In the genomic region with DNA sequence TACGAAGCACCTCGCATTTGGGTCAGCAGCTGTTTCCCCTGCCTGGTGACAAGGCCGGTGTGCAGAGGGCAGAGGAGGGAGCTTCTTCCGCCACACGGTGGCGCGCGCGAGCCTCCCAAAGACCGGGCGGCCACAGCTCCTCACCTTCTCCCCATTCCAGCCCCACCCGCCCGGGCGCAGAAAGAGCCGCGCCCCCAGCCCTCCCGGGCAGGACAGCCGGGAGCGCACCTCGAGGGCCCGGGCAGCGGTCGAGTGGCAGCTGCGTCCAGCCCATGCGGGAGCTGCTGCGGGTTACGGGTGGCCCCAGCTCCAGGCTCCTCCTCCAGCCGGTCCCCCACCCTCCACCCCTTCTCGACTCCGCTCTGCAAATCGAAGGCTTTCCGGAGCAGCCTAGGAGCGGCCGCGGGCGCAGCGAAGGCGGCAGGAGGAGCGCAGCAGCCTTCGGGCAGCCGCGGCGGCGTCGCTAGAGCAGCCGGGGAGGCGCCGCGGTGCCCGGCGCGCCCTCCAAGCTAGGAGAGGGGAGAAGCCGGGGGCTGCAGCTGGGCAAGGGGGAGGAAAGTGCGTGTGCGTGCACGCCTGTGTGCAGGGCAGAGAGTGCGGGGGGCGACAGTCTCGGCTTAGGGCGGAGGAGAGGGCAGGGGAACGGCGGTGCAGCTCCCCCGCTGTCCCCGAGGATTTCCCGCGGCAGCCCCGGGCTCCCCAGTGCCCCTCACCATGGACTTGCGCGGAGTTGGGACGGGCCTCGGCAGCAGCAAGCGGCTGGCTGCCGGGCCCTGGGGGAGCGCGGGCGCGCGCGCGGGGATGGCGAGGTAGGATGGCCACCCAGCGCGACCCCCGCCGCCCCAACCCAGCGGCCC, we compare ENCODE assay signal across 1 cellular context.
A peak's percentile ranks its signal among the peaks of the same experiment; 100 is the strongest.
TF ChIP-seq lines count a peak whose summit lies in the region.

A gene (plus strand): TSS at position 348 of the 857 bp plus-strand sequence. CDS start 635 bp downstream, outside the sequence.

TF ChIP-seq in HepG2, 621 proteins besides CTCF, POLR2A, EP300 and RAD21 (continued from another document and continues in another):
- TF ChIP-seq, protein P1, sequence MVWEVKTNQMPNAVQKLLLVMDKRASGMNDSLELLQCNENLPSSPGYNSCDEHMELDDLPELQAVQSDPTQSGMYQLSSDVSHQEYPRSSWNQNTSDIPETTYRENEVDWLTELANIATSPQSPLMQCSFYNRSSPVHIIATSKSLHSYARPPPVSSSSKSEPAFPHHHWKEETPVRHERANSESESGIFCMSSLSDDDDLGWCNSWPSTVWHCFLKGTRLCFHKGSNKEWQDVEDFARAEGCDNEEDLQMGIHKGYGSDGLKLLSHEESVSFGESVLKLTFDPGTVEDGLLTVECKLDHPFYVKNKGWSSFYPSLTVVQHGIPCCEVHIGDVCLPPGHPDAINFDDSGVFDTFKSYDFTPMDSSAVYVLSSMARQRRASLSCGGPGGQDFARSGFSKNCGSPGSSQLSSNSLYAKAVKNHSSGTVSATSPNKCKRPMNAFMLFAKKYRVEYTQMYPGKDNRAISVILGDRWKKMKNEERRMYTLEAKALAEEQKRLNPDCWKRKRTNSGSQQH (CRISPR knock-in tag; IDR thresholded peaks at IDR 0.05; ENCODE audit: low read depth) = no peak
- TF ChIP-seq, protein P2, sequence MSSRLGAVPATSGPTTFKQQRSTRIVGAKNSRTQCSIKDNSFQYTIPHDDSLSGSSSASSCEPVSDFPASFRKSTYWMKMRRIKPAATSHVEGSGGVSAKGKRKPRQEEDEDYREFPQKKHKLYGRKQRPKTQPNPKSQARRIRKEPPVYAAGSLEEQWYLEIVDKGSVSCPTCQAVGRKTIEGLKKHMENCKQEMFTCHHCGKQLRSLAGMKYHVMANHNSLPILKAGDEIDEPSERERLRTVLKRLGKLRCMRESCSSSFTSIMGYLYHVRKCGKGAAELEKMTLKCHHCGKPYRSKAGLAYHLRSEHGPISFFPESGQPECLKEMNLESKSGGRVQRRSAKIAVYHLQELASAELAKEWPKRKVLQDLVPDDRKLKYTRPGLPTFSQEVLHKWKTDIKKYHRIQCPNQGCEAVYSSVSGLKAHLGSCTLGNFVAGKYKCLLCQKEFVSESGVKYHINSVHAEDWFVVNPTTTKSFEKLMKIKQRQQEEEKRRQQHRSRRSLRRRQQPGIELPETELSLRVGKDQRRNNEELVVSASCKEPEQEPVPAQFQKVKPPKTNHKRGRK (CRISPR knock-in tag; IDR thresholded peaks at IDR 0.05) = no peak
- TF ChIP-seq, protein P3, sequence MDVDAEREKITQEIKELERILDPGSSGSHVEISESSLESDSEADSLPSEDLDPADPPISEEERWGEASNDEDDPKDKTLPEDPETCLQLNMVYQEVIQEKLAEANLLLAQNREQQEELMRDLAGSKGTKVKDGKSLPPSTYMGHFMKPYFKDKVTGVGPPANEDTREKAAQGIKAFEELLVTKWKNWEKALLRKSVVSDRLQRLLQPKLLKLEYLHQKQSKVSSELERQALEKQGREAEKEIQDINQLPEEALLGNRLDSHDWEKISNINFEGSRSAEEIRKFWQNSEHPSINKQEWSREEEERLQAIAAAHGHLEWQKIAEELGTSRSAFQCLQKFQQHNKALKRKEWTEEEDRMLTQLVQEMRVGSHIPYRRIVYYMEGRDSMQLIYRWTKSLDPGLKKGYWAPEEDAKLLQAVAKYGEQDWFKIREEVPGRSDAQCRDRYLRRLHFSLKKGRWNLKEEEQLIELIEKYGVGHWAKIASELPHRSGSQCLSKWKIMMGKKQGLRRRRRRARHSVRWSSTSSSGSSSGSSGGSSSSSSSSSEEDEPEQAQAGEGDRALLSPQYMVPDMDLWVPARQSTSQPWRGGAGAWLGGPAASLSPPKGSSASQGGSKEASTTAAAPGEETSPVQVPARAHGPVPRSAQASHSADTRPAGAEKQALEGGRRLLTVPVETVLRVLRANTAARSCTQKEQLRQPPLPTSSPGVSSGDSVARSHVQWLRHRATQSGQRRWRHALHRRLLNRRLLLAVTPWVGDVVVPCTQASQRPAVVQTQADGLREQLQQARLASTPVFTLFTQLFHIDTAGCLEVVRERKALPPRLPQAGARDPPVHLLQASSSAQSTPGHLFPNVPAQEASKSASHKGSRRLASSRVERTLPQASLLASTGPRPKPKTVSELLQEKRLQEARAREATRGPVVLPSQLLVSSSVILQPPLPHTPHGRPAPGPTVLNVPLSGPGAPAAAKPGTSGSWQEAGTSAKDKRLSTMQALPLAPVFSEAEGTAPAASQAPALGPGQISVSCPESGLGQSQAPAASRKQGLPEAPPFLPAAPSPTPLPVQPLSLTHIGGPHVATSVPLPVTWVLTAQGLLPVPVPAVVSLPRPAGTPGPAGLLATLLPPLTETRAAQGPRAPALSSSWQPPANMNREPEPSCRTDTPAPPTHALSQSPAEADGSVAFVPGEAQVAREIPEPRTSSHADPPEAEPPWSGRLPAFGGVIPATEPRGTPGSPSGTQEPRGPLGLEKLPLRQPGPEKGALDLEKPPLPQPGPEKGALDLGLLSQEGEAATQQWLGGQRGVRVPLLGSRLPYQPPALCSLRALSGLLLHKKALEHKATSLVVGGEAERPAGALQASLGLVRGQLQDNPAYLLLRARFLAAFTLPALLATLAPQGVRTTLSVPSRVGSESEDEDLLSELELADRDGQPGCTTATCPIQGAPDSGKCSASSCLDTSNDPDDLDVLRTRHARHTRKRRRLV (CRISPR knock-in tag; IDR thresholded peaks at IDR 0.05) = no peak
- TF ChIP-seq KDM3A (CRISPR knock-in tag; IDR thresholded peaks at IDR 0.05; ENCODE audit: low read depth) (peak; percentile 36; the same call in 1 of the 2 replicates), ZNF616 (CRISPR knock-in tag; IDR thresholded peaks at IDR 0.05; ENCODE audit: low read depth) (no peak), ZFAT (CRISPR knock-in tag; conservative IDR thresholded peaks at IDR 0.05) (no peak), MEF2D (CRISPR knock-in tag; IDR thresholded peaks at IDR 0.05) (no peak), RBM39 (IDR thresholded peaks at IDR 0.05; ENCODE audit: low read depth, low read length, poor library complexity, severe bottlenecking) (no peak), ZNF326 (CRISPR knock-in tag; IDR thresholded peaks at IDR 0.05; ENCODE audit: borderline replicate concordance) (no peak), KLF16 (CRISPR knock-in tag; IDR thresholded peaks at IDR 0.05) (no peak), ZNF772 (CRISPR knock-in tag; IDR thresholded peaks at IDR 0.05) (no peak), JUND (CRISPR knock-in tag; IDR thresholded peaks at IDR 0.05) (no peak), KLF9 (CRISPR knock-in tag; IDR thresholded peaks at IDR 0.05; ENCODE audit: low read depth) (no peak), ZNF234 (CRISPR knock-in tag; conservative IDR thresholded peaks at IDR 0.05) (no peak), CHD2 (IDR thresholded peaks at IDR 0.05; ENCODE audit: low read depth, low read length) (no peak), ATF7 (IDR thresholded peaks at IDR 0.05) (no peak), ATF7 (CRISPR knock-in tag; IDR thresholded peaks at IDR 0.05) (no peak), NR2F1 (CRISPR knock-in tag; IDR thresholded peaks at IDR 0.05) (no peak), ZSCAN25 (CRISPR knock-in tag; IDR thresholded peaks at IDR 0.05) (peak; percentile 95), FOXP1 (IDR thresholded peaks at IDR 0.05) (no peak), FOXP1 (CRISPR knock-in tag; IDR thresholded peaks at IDR 0.05) (no peak), ZBTB42 (CRISPR knock-in tag; IDR thresholded peaks at IDR 0.05) (no peak), POLR2AphosphoS2 (IDR thresholded peaks at IDR 0.05; ENCODE audit: low read depth, low read length) (no peak), KLF11 (CRISPR knock-in tag; IDR thresholded peaks at IDR 0.05) (no peak), HNF4G (IDR thresholded peaks at IDR 0.05; ENCODE audit: borderline replicate concordance, low read depth, low read length) (no peak), HNF4G (CRISPR knock-in tag; IDR thresholded peaks at IDR 0.05; ENCODE audit: borderline replicate concordance, low read depth) (no peak), SIX1 (CRISPR knock-in tag; IDR thresholded peaks at IDR 0.05; ENCODE audit: borderline replicate concordance) (no peak), SPEN (CRISPR knock-in tag; IDR thresholded peaks at IDR 0.05; ENCODE audit: low read depth) (no peak), RFXANK (CRISPR knock-in tag; IDR thresholded peaks at IDR 0.05) (no peak), NBN (conservative IDR thresholded peaks at IDR 0.05) (no peak), KMT2A (CRISPR knock-in tag; IDR thresholded peaks at IDR 0.05) (no peak), ZNF160 (CRISPR knock-in tag; IDR thresholded peaks at IDR 0.05) (no peak), ZNF891 (CRISPR knock-in tag; IDR thresholded peaks at IDR 0.05) (peak; percentile 60; the same call in 1 of the 2 replicates), ZNF766 (CRISPR knock-in tag; IDR thresholded peaks at IDR 0.05; ENCODE audit: borderline replicate concordance) (no peak), JARID2 (CRISPR knock-in tag; IDR thresholded peaks at IDR 0.05; ENCODE audit: insufficient replicate concordance) (no peak), HDAC1 (CRISPR knock-in tag; IDR thresholded peaks at IDR 0.05) (no peak; the same call in 1 of the 2 replicates)
- TF ChIP-seq, protein P4, sequence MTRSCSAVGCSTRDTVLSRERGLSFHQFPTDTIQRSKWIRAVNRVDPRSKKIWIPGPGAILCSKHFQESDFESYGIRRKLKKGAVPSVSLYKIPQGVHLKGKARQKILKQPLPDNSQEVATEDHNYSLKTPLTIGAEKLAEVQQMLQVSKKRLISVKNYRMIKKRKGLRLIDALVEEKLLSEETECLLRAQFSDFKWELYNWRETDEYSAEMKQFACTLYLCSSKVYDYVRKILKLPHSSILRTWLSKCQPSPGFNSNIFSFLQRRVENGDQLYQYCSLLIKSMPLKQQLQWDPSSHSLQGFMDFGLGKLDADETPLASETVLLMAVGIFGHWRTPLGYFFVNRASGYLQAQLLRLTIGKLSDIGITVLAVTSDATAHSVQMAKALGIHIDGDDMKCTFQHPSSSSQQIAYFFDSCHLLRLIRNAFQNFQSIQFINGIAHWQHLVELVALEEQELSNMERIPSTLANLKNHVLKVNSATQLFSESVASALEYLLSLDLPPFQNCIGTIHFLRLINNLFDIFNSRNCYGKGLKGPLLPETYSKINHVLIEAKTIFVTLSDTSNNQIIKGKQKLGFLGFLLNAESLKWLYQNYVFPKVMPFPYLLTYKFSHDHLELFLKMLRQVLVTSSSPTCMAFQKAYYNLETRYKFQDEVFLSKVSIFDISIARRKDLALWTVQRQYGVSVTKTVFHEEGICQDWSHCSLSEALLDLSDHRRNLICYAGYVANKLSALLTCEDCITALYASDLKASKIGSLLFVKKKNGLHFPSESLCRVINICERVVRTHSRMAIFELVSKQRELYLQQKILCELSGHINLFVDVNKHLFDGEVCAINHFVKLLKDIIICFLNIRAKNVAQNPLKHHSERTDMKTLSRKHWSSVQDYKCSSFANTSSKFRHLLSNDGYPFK (CRISPR knock-in tag; IDR thresholded peaks at IDR 0.05; ENCODE audit: borderline replicate concordance) = no peak
- TF ChIP-seq, protein P5, sequence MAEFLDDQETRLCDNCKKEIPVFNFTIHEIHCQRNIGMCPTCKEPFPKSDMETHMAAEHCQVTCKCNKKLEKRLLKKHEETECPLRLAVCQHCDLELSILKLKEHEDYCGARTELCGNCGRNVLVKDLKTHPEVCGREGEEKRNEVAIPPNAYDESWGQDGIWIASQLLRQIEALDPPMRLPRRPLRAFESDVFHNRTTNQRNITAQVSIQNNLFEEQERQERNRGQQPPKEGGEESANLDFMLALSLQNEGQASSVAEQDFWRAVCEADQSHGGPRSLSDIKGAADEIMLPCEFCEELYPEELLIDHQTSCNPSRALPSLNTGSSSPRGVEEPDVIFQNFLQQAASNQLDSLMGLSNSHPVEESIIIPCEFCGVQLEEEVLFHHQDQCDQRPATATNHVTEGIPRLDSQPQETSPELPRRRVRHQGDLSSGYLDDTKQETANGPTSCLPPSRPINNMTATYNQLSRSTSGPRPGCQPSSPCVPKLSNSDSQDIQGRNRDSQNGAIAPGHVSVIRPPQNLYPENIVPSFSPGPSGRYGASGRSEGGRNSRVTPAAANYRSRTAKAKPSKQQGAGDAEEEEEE (CRISPR knock-in tag; IDR thresholded peaks at IDR 0.05; ENCODE audit: borderline replicate concordance) = no peak
- TF ChIP-seq, protein P6, sequence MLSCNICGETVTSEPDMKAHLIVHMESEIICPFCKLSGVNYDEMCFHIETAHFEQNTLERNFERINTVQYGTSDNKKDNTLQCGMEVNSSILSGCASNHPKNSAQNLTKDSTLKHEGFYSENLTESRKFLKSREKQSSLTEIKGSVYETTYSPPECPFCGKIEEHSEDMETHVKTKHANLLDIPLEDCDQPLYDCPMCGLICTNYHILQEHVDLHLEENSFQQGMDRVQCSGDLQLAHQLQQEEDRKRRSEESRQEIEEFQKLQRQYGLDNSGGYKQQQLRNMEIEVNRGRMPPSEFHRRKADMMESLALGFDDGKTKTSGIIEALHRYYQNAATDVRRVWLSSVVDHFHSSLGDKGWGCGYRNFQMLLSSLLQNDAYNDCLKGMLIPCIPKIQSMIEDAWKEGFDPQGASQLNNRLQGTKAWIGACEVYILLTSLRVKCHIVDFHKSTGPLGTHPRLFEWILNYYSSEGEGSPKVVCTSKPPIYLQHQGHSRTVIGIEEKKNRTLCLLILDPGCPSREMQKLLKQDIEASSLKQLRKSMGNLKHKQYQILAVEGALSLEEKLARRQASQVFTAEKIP (CRISPR knock-in tag; IDR thresholded peaks at IDR 0.05; ENCODE audit: borderline replicate concordance) = no peak
- TF ChIP-seq, protein P7, sequence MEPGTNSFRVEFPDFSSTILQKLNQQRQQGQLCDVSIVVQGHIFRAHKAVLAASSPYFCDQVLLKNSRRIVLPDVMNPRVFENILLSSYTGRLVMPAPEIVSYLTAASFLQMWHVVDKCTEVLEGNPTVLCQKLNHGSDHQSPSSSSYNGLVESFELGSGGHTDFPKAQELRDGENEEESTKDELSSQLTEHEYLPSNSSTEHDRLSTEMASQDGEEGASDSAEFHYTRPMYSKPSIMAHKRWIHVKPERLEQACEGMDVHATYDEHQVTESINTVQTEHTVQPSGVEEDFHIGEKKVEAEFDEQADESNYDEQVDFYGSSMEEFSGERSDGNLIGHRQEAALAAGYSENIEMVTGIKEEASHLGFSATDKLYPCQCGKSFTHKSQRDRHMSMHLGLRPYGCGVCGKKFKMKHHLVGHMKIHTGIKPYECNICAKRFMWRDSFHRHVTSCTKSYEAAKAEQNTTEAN (CRISPR knock-in tag; conservative IDR thresholded peaks at IDR 0.05) = no peak
- TF ChIP-seq, protein P8, sequence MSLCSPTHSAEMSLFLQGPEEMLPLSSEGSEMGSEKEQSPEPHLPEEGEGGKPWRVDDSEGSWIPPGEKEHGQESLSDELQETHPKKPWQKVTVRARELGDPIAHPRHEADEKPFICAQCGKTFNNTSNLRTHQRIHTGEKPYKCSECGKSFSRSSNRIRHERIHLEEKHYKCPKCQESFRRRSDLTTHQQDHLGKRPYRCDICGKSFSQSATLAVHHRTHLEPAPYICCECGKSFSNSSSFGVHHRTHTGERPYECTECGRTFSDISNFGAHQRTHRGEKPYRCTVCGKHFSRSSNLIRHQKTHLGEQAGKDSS (CRISPR knock-in tag; IDR thresholded peaks at IDR 0.05; ENCODE audit: borderline replicate concordance, low read depth) = no peak
- TF ChIP-seq, protein P9, sequence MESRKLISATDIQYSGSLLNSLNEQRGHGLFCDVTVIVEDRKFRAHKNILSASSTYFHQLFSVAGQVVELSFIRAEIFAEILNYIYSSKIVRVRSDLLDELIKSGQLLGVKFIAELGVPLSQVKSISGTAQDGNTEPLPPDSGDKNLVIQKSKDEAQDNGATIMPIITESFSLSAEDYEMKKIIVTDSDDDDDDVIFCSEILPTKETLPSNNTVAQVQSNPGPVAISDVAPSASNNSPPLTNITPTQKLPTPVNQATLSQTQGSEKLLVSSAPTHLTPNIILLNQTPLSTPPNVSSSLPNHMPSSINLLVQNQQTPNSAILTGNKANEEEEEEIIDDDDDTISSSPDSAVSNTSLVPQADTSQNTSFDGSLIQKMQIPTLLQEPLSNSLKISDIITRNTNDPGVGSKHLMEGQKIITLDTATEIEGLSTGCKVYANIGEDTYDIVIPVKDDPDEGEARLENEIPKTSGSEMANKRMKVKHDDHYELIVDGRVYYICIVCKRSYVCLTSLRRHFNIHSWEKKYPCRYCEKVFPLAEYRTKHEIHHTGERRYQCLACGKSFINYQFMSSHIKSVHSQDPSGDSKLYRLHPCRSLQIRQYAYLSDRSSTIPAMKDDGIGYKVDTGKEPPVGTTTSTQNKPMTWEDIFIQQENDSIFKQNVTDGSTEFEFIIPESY (CRISPR knock-in tag; IDR thresholded peaks at IDR 0.05) = no peak
